ENCODE assay signal across 3 cellular contexts in genomic region chr1:43791243-43791642, GRCh38.
A peak's percentile ranks its signal among the peaks of the same experiment; 100 is the strongest.
TF ChIP-seq lines count a peak whose summit lies in the region.

No MANE protein-coding gene starts in this region.

TF ChIP-seq in HepG2, 621 proteins besides CTCF, POLR2A, EP300 and RAD21:
- TF ChIP-seq NCOA1 (CRISPR knock-in tag; IDR thresholded peaks at IDR 0.05) (no peak), ZNF24 (IDR thresholded peaks at IDR 0.05) (0 out of 2 replicates have a peak, but pooled peaks have one; percentile 33)

TF ChIP-seq in K562, 482 proteins besides CTCF, POLR2A, EP300 and RAD21:
- no peak for TF ChIP-seq HDAC2 (IDR thresholded peaks at IDR 0.05)
- TF ChIP-seq ZNF24 (IDR thresholded peaks at IDR 0.05), result peak; percentile 91
- no peak for TF ChIP-seq BCOR (IDR thresholded peaks at IDR 0.05)

TF ChIP-seq in SK-N-SH, 30 proteins besides CTCF, POLR2A, EP300 and RAD21:
- TF ChIP-seq FOXJ3 (CRISPR knock-in tag; IDR thresholded peaks at IDR 0.05) (no peak), TEAD4 (IDR thresholded peaks at IDR 0.05; ENCODE audit: borderline replicate concordance, insufficient read depth) (no peak), GATA2 (CRISPR knock-in tag; IDR thresholded peaks at IDR 0.05) (no peak), JUND (IDR thresholded peaks at IDR 0.05) (no peak), GABPA (IDR thresholded peaks at IDR 0.05; ENCODE audit: low read depth) (no peak), FOXM1 (IDR thresholded peaks at IDR 0.05; ENCODE audit: low read depth) (no peak), RFX5 (IDR thresholded peaks at IDR 0.05; ENCODE audit: low read length) (no peak), POLR2AphosphoS5 (IDR thresholded peaks at IDR 0.05; ENCODE audit: low read depth, low read length) (no peak), FOSL2 (IDR thresholded peaks at IDR 0.05; ENCODE audit: borderline replicate concordance, low read depth) (no peak)
